9 cellular contexts compared by ENCODE assay signal in the genomic region with DNA sequence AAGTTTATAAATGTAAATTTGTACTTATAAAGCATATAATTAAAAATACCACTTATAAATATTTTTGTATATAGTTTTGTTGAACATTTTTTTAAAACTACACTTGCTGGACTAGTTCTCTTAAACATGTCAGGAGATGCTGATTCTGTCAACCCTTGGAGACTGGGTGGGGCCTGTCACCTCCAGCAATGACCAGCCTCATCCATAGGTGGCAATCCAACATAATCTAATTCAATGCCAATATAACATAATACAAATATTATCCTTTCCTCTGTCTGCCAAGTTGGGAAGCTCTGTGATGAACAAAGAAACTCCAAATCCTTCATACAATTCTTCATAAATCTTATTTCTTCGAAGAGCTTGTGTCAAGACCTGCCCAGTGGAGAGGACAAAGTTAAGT.
DNase-seq lines count a peak whose midpoint lies in the region; FAIRE-seq and TF ChIP-seq lines count a peak whose summit lies in the region.
"Had no signal": no experiment of that assay in that cellular context is flagged by ENCODE, and none has a peak within 500 bp of the region (broad histone marks: within the 10 kb centered on the region; RNA-seq: fewer than 3 reads in every experiment).

No MANE protein-coding gene starts in this region.

- peaks cover 3% of the 10 kb centered on the region for H3K9me3 ChIP-seq in A673 (ENCODE audit: low read depth, low read length, poor library complexity, severe bottlenecking)

- H3K27me3 ChIP-seq in A673 (replicated peaks; ENCODE audit: insufficient read depth, low read depth, low read length, poor library complexity), result no peaks in the 10 kb centered on the region

- peak; percentile 56 for TF ChIP-seq CTCF in A673 (conservative IDR thresholded peaks at IDR 0.05; ENCODE audit: low read depth, low read length)
- TF ChIP-seq CTCF in GM10266 (IDR thresholded peaks at IDR 0.05; ENCODE audit: control insufficient read depth, insufficient read depth, low read depth, missing control alignments), result peak; percentile 38

- POLR2A ChIA-PET in A673 (lab: Charles Lee; ENCODE audit: low non-redundant PET), result no interaction called here

- peak; percentile 74 for FAIRE-seq in colon (lab: Jason Lieb, UNC)

- peak; percentile 55 for DNase-seq in A673 (ENCODE audit: low spot score)
- DNase-seq in GM10266 (ENCODE audit: extremely low spot score), result no peak
- peak; percentile 1 for DNase-seq in NCI-H524 treated with DMSO at 0.1 percent for 48 hours (lab: John Stamatoyannopoulos, UW)
- no peak for DNase-seq in glomerular visceral epithelial cell (ENCODE audit: extremely low spot score)
- no peak for DNase-seq in activated CD4-positive, CD25-positive, alpha-beta regulatory T cell treated with anti-CD3 and anti-CD28 coated beads, Interleukin-2, amount 50 U/mL, for 72 hours
- no peak for DNase-seq in NCI-H1092 treated with DMSO at 0.1 percent for 48 hours (lab: John Stamatoyannopoulos, UW)
- no peak for DNase-seq in kidney glomerular epithelial cell (lab: John Stamatoyannopoulos, UW)
- DNase-seq: retina had no signal

- no peak overlapping the region for H3K4me3 ChIP-seq in A673 (ENCODE audit: low read depth, low read length, poor library complexity, severe bottlenecking)

- peaks cover 31% of the 10 kb centered on the region for H3K4me1 ChIP-seq in A673 (ENCODE audit: insufficient read depth, low read length, poor library complexity, severe bottlenecking)

- intact Hi-C loops in A673 (cut with micrococcal nuclease; ENCODE audit: unreplicated experiment), result no loop called here

- CTCF ChIA-PET in A673 (lab: Charles Lee), result interaction anchor here (0.6 to 1.0 kb wide), 2 partner anchors 76 to 132 kb away, joined by 3 to 4 read pairs; no protein-coding TSS in a partner anchor

- no TSS peak for BruUV-seq in A673 (replicated peaks; lab: Mats Ljungman, UMichigan)

- H3K27ac ChIP-seq in A673 (ENCODE audit: low read depth, low read length, poor library complexity, severe bottlenecking), result no peak overlapping the region

- H3K36me3 ChIP-seq in A673 (ENCODE audit: insufficient read depth, low read length, poor library complexity, severe bottlenecking), result no peaks in the 10 kb centered on the region

Comparison
In these comparisons a context has a peak if more than half of its experiments do, and no peak if none do; other contexts are left out.
1. DNase-seq: peak in A673 (single experiment) and NCI-H524 treated with DMSO at 0.1 percent for 48 hours (single experiment); none in GM10266 (single experiment), glomerular visceral epithelial cell (single experiment), activated CD4-positive, CD25-positive, alpha-beta regulatory T cell treated with anti-CD3 and anti-CD28 coated beads, Interleukin-2, amount 50 U/mL, for 72 hours (single experiment), NCI-H1092 treated with DMSO at 0.1 percent for 48 hours (single experiment) and kidney glomerular epithelial cell (single experiment).